In genomic region chr11:111601979-111602864, GRCh38 we compare ENCODE assay signal across 8 cellular contexts. TPM values are rescaled to one million over a fixed set of nuclear protein-coding genes. Genes with fewer than 3 reads are reported as not detected.
A peak's percentile ranks its signal among the peaks of the same experiment; 100 is the strongest.
DNase-seq lines count a peak whose midpoint lies in the region; ATAC-seq, FAIRE-seq and TF ChIP-seq lines count a peak whose summit lies in the region.

SIK2 (plus strand) TSS chr11:111602449; CDS start chr11:111602564, 115 bp downstream.

- CTCF ChIA-PET in AG04450 (lab: Charles Lee): interaction anchor here (0.8 to 3.1 kb wide), 7 partner anchors 15 to 249 kb away, joined by 3 to 30 read pairs (median 4); no protein-coding TSS in a partner anchor

- POLR2A ChIA-PET in AG04450 (lab: Yijun Ruan, JAX): no interaction called here

- ATAC-seq in GM18868 (IDR thresholded peaks at IDR 0.05; ENCODE audit: unreplicated experiment) (peak; percentile 87), HG03108 (IDR thresholded peaks at IDR 0.05; ENCODE audit: unreplicated experiment) (peak; percentile 90)

- no peaks in the 10 kb centered on the region; the same call in 1 of the 2 replicates for H3K9me3 ChIP-seq in AG04450 (ENCODE audit: control insufficient read depth, insufficient read depth, low read length)

- no peaks in the 10 kb centered on the region for H3K36me3 ChIP-seq in bronchial epithelial cell (ENCODE audit: control insufficient read depth, insufficient read depth, low read length)

- FAIRE-seq in bronchial epithelial cell (lab: Jason Lieb, UNC): no peak

- no peaks in the 10 kb centered on the region for H3K27me3 ChIP-seq in AG04450 (ENCODE audit: control insufficient read depth, insufficient read depth, low read length)
- H3K27me3 ChIP-seq in bronchial epithelial cell (ENCODE audit: control insufficient read depth, insufficient read depth, low read length): no peaks in the 10 kb centered on the region

- TF ChIP-seq CTCF in AG04450 (IDR thresholded peaks at IDR 0.05; ENCODE audit: low read depth, low read length) (peak; percentile 86), WI38 (IDR thresholded peaks at IDR 0.05; ENCODE audit: low read depth, low read length) (peak; percentile 93), bronchial epithelial cell (IDR thresholded peaks at IDR 0.05; ENCODE audit: insufficient read depth, low read length, severe bottlenecking) (peak; percentile 98)

- DNase-seq in AG04450 (ENCODE audit: low read depth, low spot score) (peak; percentile 91), NCI-H2171 (lab: John Stamatoyannopoulos, UW) (peak; percentile 99), bronchial epithelial cell (ENCODE audit: low read depth) (peak; percentile 78), iPS-NIHi7 (ENCODE audit: extremely low spot score) (peak; percentile 97), smooth muscle cell of the brain vasculature (ENCODE audit: low read depth, low spot score) (peak; percentile 85)

- peak within 1 kb of the TSS; percentile 81 for H3K4me3 ChIP-seq in AG04450 (ENCODE audit: low read depth, low read length)
- H3K4me3 ChIP-seq in WI38 (ENCODE audit: low read depth, low read length): peak within 1 kb of the TSS; percentile 87
- H3K4me3 ChIP-seq in bronchial epithelial cell (ENCODE audit: low read depth, low read length): peak within 1 kb of the TSS; percentile 75

- peak within 1 kb of the TSS; percentile 85 for H3K27ac ChIP-seq in AG04450 (ENCODE audit: low read depth, low read length)

RNA-seq across cellular contexts. Expression of gene SIK2, which starts in this region (rescaled TPM):
- 23.3 and 23.4 TPM in 2 replicates for polyA plus RNA-seq in AG04450 (2011; rRNA removed)
- 33.5 and 38.3 TPM in 2 replicates for polyA minus RNA-seq in AG04450 (2011; rRNA and poly(A)+ RNA removed)
- 2.9 and 3.6 TPM in 2 replicates for total RNA-seq in bronchial epithelial cell

Comparison
In these comparisons a context has a peak if more than half of its experiments do, and no peak if none do; other contexts are left out.
1. Peak in every context shown above with its lines: DNase-seq, ATAC-seq, H3K4me3 ChIP-seq and H3K27ac ChIP-seq.